ENCODE assay signal across 21 cellular contexts in genomic region chr3:192642651-192643050, GRCh38.
DNase-seq lines count a peak whose midpoint lies in the region; ATAC-seq lines count a peak whose summit lies in the region.
"Had no signal": no experiment of that assay in that cellular context is flagged by ENCODE, and none has a peak within 500 bp of the region (broad histone marks: within the 10 kb centered on the region; RNA-seq: fewer than 3 reads in every experiment).

No MANE protein-coding gene starts in this region.

- no peaks in the 10 kb centered on the region for H3K4me1 Mint-ChIP-seq in activated T-cell treated with anti-CD3 and anti-CD28 coated beads, Interleukin-2, amount 50 U/mL, for 72 hours (ENCODE audit: low read depth)
- H3K4me1 Mint-ChIP-seq: CD4-positive, CD25-positive, alpha-beta regulatory T cell had no signal

- H3K27me3 Mint-ChIP-seq in activated T-cell treated with anti-CD3 and anti-CD28 coated beads, Interleukin-2, amount 50 U/mL, for 72 hours (ENCODE audit: low read depth), result no peaks in the 10 kb centered on the region

- peaks cover 2 to 3% of the 10 kb centered on the region in 2 donors for H3K9me3 Mint-ChIP-seq in activated T-cell treated with anti-CD3 and anti-CD28 coated beads, Interleukin-2, amount 50 U/mL, for 72 hours
- H3K9me3 Mint-ChIP-seq: GM23338, H9 had no signal

- no peak for ATAC-seq in activated T-cell treated with anti-CD3 and anti-CD28 coated beads, Interleukin-2, amount 50 U/mL, for 72 hours (replicated peaks in 1 of 2)
- no peak for ATAC-seq in HG02884 (IDR thresholded peaks at IDR 0.05; ENCODE audit: unreplicated experiment)
- ATAC-seq: GM12878, GM23338, K562, PC-3 had no signal

- H3K4me3 Mint-ChIP-seq in activated T-cell treated with anti-CD3 and anti-CD28 coated beads, Interleukin-2, amount 50 U/mL, for 72 hours, result no peak overlapping the region
- H3K4me3 Mint-ChIP-seq: CD4-positive, CD25-positive, alpha-beta regulatory T cell; GM23338; H9 had no signal

- DNase-seq in NCI-H2171 treated with DMSO at 0.1 percent for 48 hours (lab: John Stamatoyannopoulos, UW) (peak; percentile 46), NCI-H2171 (lab: John Stamatoyannopoulos, UW) (no peak), NCI-H446 treated with DMSO at 0.1 percent for 48 hours (lab: John Stamatoyannopoulos, UW) (peak; percentile 4), cerebellum (ENCODE audit: low spot score) (peak; percentile 73), midbrain (lab: John Stamatoyannopoulos, UW) (no peak)
- no peak for DNase-seq in activated T-cell treated with anti-CD3 and anti-CD28 coated beads, Interleukin-2, amount 50 U/mL, for 72 hours
- DNase-seq: CD4-positive, CD25-positive, alpha-beta regulatory T cell; GDM1; H9; Kasumi-1; NCI-H1092 treated with DMSO at 0.1 percent for 48 hours; NCI-H1436; NCI-H187; NCI-H2227 treated with DMSO at 0.1 percent for 48 hours; NCI-H510A; PC-3; SHP77 had no signal

- H3K36me3 Mint-ChIP-seq in activated T-cell treated with anti-CD3 and anti-CD28 coated beads, Interleukin-2, amount 50 U/mL, for 72 hours (ENCODE audit: insufficient read depth in 2 of 2), result no peaks in the 10 kb centered on the region
- H3K36me3 Mint-ChIP-seq: CD4-positive, CD25-positive, alpha-beta regulatory T cell had no signal

- no peak overlapping the region for H3K27ac Mint-ChIP-seq in activated T-cell treated with anti-CD3 and anti-CD28 coated beads, Interleukin-2, amount 50 U/mL, for 72 hours
- H3K27ac Mint-ChIP-seq: CD4-positive, CD25-positive, alpha-beta regulatory T cell; GM23338 had no signal

Comparison
In these comparisons a context has a peak if more than half of its experiments do, and no peak if none do; other contexts are left out.
1. DNase-seq: peak in NCI-H2171 treated with DMSO at 0.1 percent for 48 hours (single experiment), NCI-H446 treated with DMSO at 0.1 percent for 48 hours (single experiment) and cerebellum (single experiment); none in NCI-H2171 (single experiment), midbrain (single experiment) and activated T-cell treated with anti-CD3 and anti-CD28 coated beads, Interleukin-2, amount 50 U/mL, for 72 hours (0 of 2).